Comparison of ENCODE assay signal across 16 cellular contexts in genomic region chr6:167284565-167284964, GRCh38. TPM values are rescaled to one million over a fixed set of nuclear protein-coding genes. Genes with fewer than 3 reads are reported as not detected.
DNase-seq lines count a peak whose midpoint lies in the region; ATAC-seq, FAIRE-seq and TF ChIP-seq lines count a peak whose summit lies in the region.
"Not testable (repeated sequence)": the region's sequence is repeated elsewhere in the genome, so short reads cannot be mapped to it uniquely, and the experiment has no call there.
"Had no signal": no experiment of that assay in that cellular context is flagged by ENCODE, and none has a peak within 500 bp of the region (broad histone marks: within the 10 kb centered on the region; RNA-seq: fewer than 3 reads in every experiment).

No MANE protein-coding gene starts in this region.

- H3K18ac ChIP-seq in mesendoderm (ENCODE audit: low read length), result peak overlapping the region; percentile 43

- not testable (repeated sequence) for TF ChIP-seq EP300 in K562 (IDR thresholded peaks at IDR 0.05; ENCODE audit: low read length); stomach (IDR thresholded peaks at IDR 0.05)

- H3K27me3 Mint-ChIP-seq in WTC11 (ENCODE audit: low read depth); endodermal cell (ENCODE audit: insufficient read depth): not testable (repeated sequence)
- peaks cover 18% of the 10 kb centered on the region for H3K27me3 Mint-ChIP-seq in osteocyte (ENCODE audit: unreplicated experiment)

- POLR2A ChIA-PET in WTC11 (lab: Charles Lee), result not testable (repeated sequence)
- POLR2A ChIA-PET in K562 (lab: Yijun Ruan, JAX), result interaction anchor here (1.0 to 1.1 kb wide), 2 partner anchors 61 to 63 kb away, joined by 3 read pairs; no protein-coding TSS in a partner anchor

- DNase-seq in WTC11 (ENCODE audit: low spot score); K562 (ENCODE audit: extremely low read depth in 1 of 4, low spot score in 3 of 4); endodermal cell; left lobe of liver (ENCODE audit: low spot score); mesendoderm: not testable (repeated sequence)
- DNase-seq in osteocyte (ENCODE audit: extremely low spot score, unreplicated experiment) (peak; percentile 83), stomach (peak; percentile 15)

- H3K4ac ChIP-seq in mesendoderm (ENCODE audit: low read depth, low read length), result not testable (repeated sequence)

- H3K27me3 ChIP-seq in K562 (ENCODE audit: control insufficient read depth in 2 of 2, insufficient read depth in 2 of 2, low read length in 2 of 2), result peaks cover 11 to 39% of the 10 kb centered on the region in 2 experiments; a peak in 4 of 5 replicates
- not testable (repeated sequence) for H3K27me3 ChIP-seq in endodermal cell (ENCODE audit: control insufficient read depth, insufficient read depth, low read length, poor library complexity, severe bottlenecking); mesendoderm (ENCODE audit: insufficient read depth, low read length, poor library complexity); stomach

- not testable (repeated sequence) for H3K9me3 Mint-ChIP-seq in WTC11; endodermal cell; osteocyte (ENCODE audit: unreplicated experiment)

- H2AK5ac ChIP-seq in mesendoderm (ENCODE audit: low read length), result not testable (repeated sequence)

- H3K9me3 ChIP-seq in K562 (replicated peaks; ENCODE audit: control insufficient read depth, insufficient read depth, low read depth, low read length); endodermal cell (ENCODE audit: control insufficient read depth, low read length); stomach: not testable (repeated sequence)

- in situ Hi-C loops in K562 (cut with MboI), result loop anchor here (5.0 to 25.0 kb wide), 2 partner anchors 62 to 522 kb away; no protein-coding TSS in a partner anchor

- not testable (repeated sequence) for H2BK120ac ChIP-seq in mesendoderm (ENCODE audit: low read depth, low read length)

- not testable (repeated sequence) for TF ChIP-seq CTCF in WTC11 (IDR thresholded peaks at IDR 0.05); K562 (IDR thresholded peaks at IDR 0.05 in 2 of 3, conservative IDR thresholded peaks at IDR 0.05 in 1 of 3; ENCODE audit: insufficient read depth in 2 of 3, low read depth in 1 of 3, low read length in 3 of 3); osteocyte (IDR thresholded peaks at IDR 0.05); stomach (IDR thresholded peaks at IDR 0.05)
- peak; percentile 45 for TF ChIP-seq CTCF in endodermal cell (conservative IDR thresholded peaks at IDR 0.05)

- not testable (repeated sequence) for H3K23ac ChIP-seq in mesendoderm (ENCODE audit: low read length)

- H3K4me3 Mint-ChIP-seq in WTC11; endodermal cell; osteocyte (ENCODE audit: unreplicated experiment): not testable (repeated sequence)

- not testable (repeated sequence) for H3K56ac ChIP-seq in mesendoderm (ENCODE audit: low read length)

- not testable (repeated sequence) for H3K4me2 ChIP-seq in K562 (ENCODE audit: insufficient read depth, low read length); mesendoderm (ENCODE audit: low read length)

- not testable (repeated sequence) for H4K5ac ChIP-seq in mesendoderm (ENCODE audit: low read length)

- not testable (repeated sequence) for H3K4me3 ChIP-seq in K562; endodermal cell (ENCODE audit: low read length); mesendoderm (ENCODE audit: low read length); stomach

- H2BK5ac ChIP-seq in mesendoderm (ENCODE audit: low read length), result not testable (repeated sequence)

- H2AFZ ChIP-seq in K562 (ENCODE audit: low read depth, low read length), result not testable (repeated sequence)

- BruUV-seq in K562 (replicated peaks; lab: Mats Ljungman, UMichigan), result not testable (repeated sequence)

- WGBS in K562 (ENCODE audit: insufficient coverage, low coverage, missing lambda C conversion rate), result under 1% methylated on average over 10 of the region's 13 CpGs
- 96 to 100% methylated on average over 2 to 8 of the region's 13 CpGs for WGBS in endodermal cell (ENCODE audit: insufficient coverage in 1 of 2, insufficient read length in 1 of 2), 2 experiments
- WGBS in mesendoderm (ENCODE audit: extremely low coverage, insufficient coverage, low lambda C conversion rate), result no CpG with 5 or more reads among the region's 13 CpGs
- 31 to 95% (median 91%) methylated on average over 2 to 12 of the region's 13 CpGs for WGBS in stomach, 5 donors

- FAIRE-seq in K562 (lab: Jason Lieb, UNC), result peak; percentile 15

- TF ChIP-seq RAD21 in K562 (CRISPR knock-in tag; conservative IDR thresholded peaks at IDR 0.05 in 1 of 2, IDR thresholded peaks at IDR 0.05 in 1 of 2), result not testable (repeated sequence)

- ATAC-seq in WTC11 (peak; percentile 38), K562 (peak; percentile 37; the same call in 2 of the 3 replicates), left lobe of liver (peak; percentile 3)

- not testable (repeated sequence) for H4K20me1 ChIP-seq in K562 (replicated peaks; ENCODE audit: control insufficient read depth, insufficient read depth, low read length)

- CTCF ChIA-PET in WTC11 (lab: Charles Lee), result interaction anchor here (0.6 kb wide), 1 partner anchor 26 kb away, joined by 3 read pairs; no protein-coding TSS in a partner anchor
- CTCF ChIA-PET in K562 (lab: Yijun Ruan, JAX; ENCODE audit: low intra/inter-chr PET ratio), result not testable (repeated sequence)

- H3K79me2 ChIP-seq in K562 (ENCODE audit: control insufficient read depth, insufficient read depth, low read length); mesendoderm (ENCODE audit: control insufficient read depth, insufficient read depth, low read length): not testable (repeated sequence)

- intact Hi-C loops in K562 (cut with micrococcal nuclease) (loop anchor here (10.0 kb wide), 1 partner anchor 510 kb away; no protein-coding TSS in a partner anchor), stomach (cut with DNase I; ENCODE audit: low total_unique reads) (loop anchor here (10.0 kb wide), 1 partner anchor 60 kb away; no protein-coding TSS in a partner anchor)

- H3K27ac ChIP-seq in K562 (ENCODE audit: extremely low read depth, low read depth, low read length); endodermal cell (ENCODE audit: low read depth, low read length); mesendoderm (ENCODE audit: low read depth, low read length); stomach: not testable (repeated sequence)

- not testable (repeated sequence) for H3K4me1 ChIP-seq in K562 (replicated peaks in 1 of 2; ENCODE audit: control insufficient read depth in 2 of 2, insufficient read depth in 2 of 2, low read length in 2 of 2); endodermal cell (ENCODE audit: control insufficient read depth, insufficient read depth, low read length); mesendoderm (ENCODE audit: control insufficient read depth, low read depth, low read length); stomach

- not testable (repeated sequence) for H3K36me3 ChIP-seq in K562 (ENCODE audit: control insufficient read depth, insufficient read depth, low read length); endodermal cell (ENCODE audit: control insufficient read depth, insufficient read depth, low read length); mesendoderm (ENCODE audit: control insufficient read depth, insufficient read depth, low read length); stomach

- H3K4me1 Mint-ChIP-seq in WTC11 (peaks cover 61% of the 10 kb centered on the region), endodermal cell (peaks cover 39% of the 10 kb centered on the region)
- not testable (repeated sequence) for H3K4me1 Mint-ChIP-seq in osteocyte (ENCODE audit: unreplicated experiment)

- not testable (repeated sequence) for H2BK15ac ChIP-seq in mesendoderm (replicated peaks; ENCODE audit: low read depth)

- not testable (repeated sequence) for H4K8ac ChIP-seq in mesendoderm (ENCODE audit: low read depth, low read length)

- TF ChIP-seq POLR2A in K562 (conservative IDR thresholded peaks at IDR 0.05); stomach (IDR thresholded peaks at IDR 0.05): not testable (repeated sequence)

- H3K9me1 ChIP-seq in K562 (ENCODE audit: control insufficient read depth, insufficient read depth, low read length), result not testable (repeated sequence)

- not testable (repeated sequence) for H3K9ac ChIP-seq in K562 (ENCODE audit: insufficient read depth in 1 of 2, low read depth in 2 of 2, low read length in 2 of 2); endodermal cell (ENCODE audit: extremely low read depth, low read length, poor library complexity, severe bottlenecking); mesendoderm (ENCODE audit: low read length)

- not testable (repeated sequence) for H3K36me3 Mint-ChIP-seq in WTC11; endodermal cell (ENCODE audit: low read depth); osteocyte (ENCODE audit: unreplicated experiment)

- not testable (repeated sequence) for H3K27ac Mint-ChIP-seq in WTC11; endodermal cell; osteocyte (ENCODE audit: unreplicated experiment)

- not testable (repeated sequence) for H3K79me1 ChIP-seq in mesendoderm (ENCODE audit: low read length)

RNA-seq across cellular contexts. Expression of gene UNC93A, which starts 6.5 kb away (rescaled TPM):
- total RNA-seq in WTC11 (2021) (0.70 to 3.1 TPM (median 1.8 TPM) in 3 replicates), K562 (2014; rRNA removed) (not detected in 2 replicates), K562 (2014; rRNA removed; fragmentation: Illumina TruSeq; extraction: Trizol) (not detected in 2 replicates), K562 (2015; rRNA removed; fragmentation: Illumina TruSeq; extraction: Trizol) (not detected in 2 replicates), K562 (2021) (not detected in 2 replicates), endodermal cell (1 to 10 TPM; 2.0 to 4.0 TPM), left lobe of liver (5.3 TPM), osteocyte (not detected in 2 replicates), stomach (under 1 TPM in 1 of 5 donors, not detected in 4; 0.73 TPM)
- not detected in 2 replicates for total RNA-seq in K562 (2011; cell fraction: chromatin; rRNA removed; ENCODE audit: low replicate concordance)
- total RNA-seq in K562 (2011; cell fraction: nucleolus; rRNA removed), result not detected in 2 replicates
- total RNA-seq in K562 (2011; cell fraction: nucleoplasm; rRNA removed), result not detected in 2 replicates
- polyA plus RNA-seq in K562 (2011; rRNA removed) (not detected in 2 replicates), K562 (2014; fragmentation: Illumina TruSeq; extraction: Trizol) (not detected in 2 replicates), K562 (2014; fragmentation: Nextera tagmentation; extraction: Ambion mirVana) (not detected), K562 (2014; rRNA removed) (not detected in 2 replicates), stomach (under 1 TPM in 1 of 3 donors, not detected in 2; 0.13 TPM)
- polyA plus RNA-seq in K562 (2011; cell fraction: cytosol; rRNA removed), result not detected in 2 replicates
- not detected in 2 replicates for polyA plus RNA-seq in K562 (2011; cell fraction: nucleus; rRNA removed)
- not detected in 2 replicates for polyA plus RNA-seq in K562 (2012)
- polyA minus RNA-seq in K562 (2011; rRNA and poly(A)+ RNA removed), result not detected in 2 replicates
- not detected in 2 replicates for polyA minus RNA-seq in K562 (2011; cell fraction: cytosol; rRNA and poly(A)+ RNA removed)
- not detected in 2 replicates for polyA minus RNA-seq in K562 (2011; cell fraction: nucleus; rRNA and poly(A)+ RNA removed)
- polyA plus RNA-seq in endodermal cell (2013, experiment 1 of 2), result 3.1 TPM
- polyA plus RNA-seq in endodermal cell (2013, experiment 2 of 2), result 0.83 TPM
- polyA plus RNA-seq in mesendoderm (2013, experiment 1 of 2), result 0.28 TPM
- polyA plus RNA-seq in mesendoderm (2013, experiment 2 of 2), result 0.24 TPM
- total RNA-seq: A172; A673; Calu3; CD4-positive, alpha-beta memory T cell; Daoy; G401; H4 had no signal
- polyA plus RNA-seq: BJ; CD4-positive, alpha-beta memory T cell had no signal

RNA-seq across cellular contexts. Expression of gene TTLL2, which starts 40.3 kb away (rescaled TPM):
- total RNA-seq in WTC11 (2021) (not detected in 3 replicates), K562 (2014; rRNA removed) (not detected in 2 replicates), K562 (2014; rRNA removed; fragmentation: Illumina TruSeq; extraction: Trizol) (not detected in 2 replicates), K562 (2015; rRNA removed; fragmentation: Illumina TruSeq; extraction: Trizol) (not detected in 2 replicates), K562 (2021) (not detected in 2 replicates), endodermal cell (not detected), left lobe of liver (not detected), osteocyte (not detected in 2 replicates), stomach (not detected)
- total RNA-seq in K562 (2011; cell fraction: chromatin; rRNA removed; ENCODE audit: low replicate concordance), result not detected in 2 replicates
- total RNA-seq in K562 (2011; cell fraction: nucleolus; rRNA removed), result not detected in 2 replicates
- total RNA-seq in K562 (2011; cell fraction: nucleoplasm; rRNA removed), result not detected in 2 replicates
- polyA plus RNA-seq in K562 (2011; rRNA removed) (not detected in 2 replicates), K562 (2014; fragmentation: Illumina TruSeq; extraction: Trizol) (not detected in 2 replicates), K562 (2014; fragmentation: Nextera tagmentation; extraction: Ambion mirVana) (not detected), K562 (2014; rRNA removed) (not detected in 2 replicates), stomach (not detected)
- polyA plus RNA-seq in K562 (2011; cell fraction: cytosol; rRNA removed), result not detected in 2 replicates
- not detected in 2 replicates for polyA plus RNA-seq in K562 (2011; cell fraction: nucleus; rRNA removed)
- polyA plus RNA-seq in K562 (2012), result not detected in 2 replicates
- not detected in 2 replicates for polyA minus RNA-seq in K562 (2011; rRNA and poly(A)+ RNA removed)
- not detected in 2 replicates for polyA minus RNA-seq in K562 (2011; cell fraction: cytosol; rRNA and poly(A)+ RNA removed)
- polyA minus RNA-seq in K562 (2011; cell fraction: nucleus; rRNA and poly(A)+ RNA removed), result not detected in 2 replicates
- not detected for polyA plus RNA-seq in endodermal cell (2013, experiment 1 of 2)
- not detected for polyA plus RNA-seq in endodermal cell (2013, experiment 2 of 2)
- polyA plus RNA-seq in mesendoderm (2013, experiment 1 of 2), result not detected
- not detected for polyA plus RNA-seq in mesendoderm (2013, experiment 2 of 2)
- total RNA-seq: A172; A673; Calu3; CD4-positive, alpha-beta memory T cell; Daoy; G401; H4; H9 had no signal
- polyA plus RNA-seq: BJ had no signal
